In genomic region chr14:32606297-32606696, GRCh38 we compare ENCODE assay signal across 29 cellular contexts.
DNase-seq lines count a peak whose midpoint lies in the region; ATAC-seq and TF ChIP-seq lines count a peak whose summit lies in the region.
"Had no signal": no experiment of that assay in that cellular context is flagged by ENCODE, and none has a peak within 500 bp of the region (broad histone marks: within the 10 kb centered on the region; RNA-seq: fewer than 3 reads in every experiment).

No MANE protein-coding gene starts in this region.

- ATAC-seq in HG02870 (IDR thresholded peaks at IDR 0.05; ENCODE audit: unreplicated experiment) (peak; percentile 63), mucosa of descending colon (peak; percentile 66), GM23338 (no peak)
- ATAC-seq: HepG2; left lung; naive thymus-derived CD4-positive, alpha-beta T cell had no signal

- H3K36me3 Mint-ChIP-seq in GM23338 (ENCODE audit: low read depth), result no peaks in the 10 kb centered on the region
- H3K36me3 Mint-ChIP-seq: activated CD4-positive, alpha-beta memory T cell treated with anti-CD3 and anti-CD28 coated beads for 36 hours; activated naive CD8-positive, alpha-beta T cell treated with anti-CD3 and anti-CD28 coated beads, Interleukin-2, amount 10 ng/mL, durations not matched to agents 7 days and 5 days; CD4-positive, alpha-beta memory T cell; type B pancreatic cell had no signal

- H3K36me3 ChIP-seq in mucosa of descending colon (ENCODE audit: low read depth), result no peaks in the 10 kb centered on the region
- H3K36me3 ChIP-seq in GM23338 (ENCODE audit: insufficient read depth), result no peaks in the 10 kb centered on the region
- H3K36me3 ChIP-seq: left lung had no signal

- H3K9me3 Mint-ChIP-seq in GM23338, result no peaks in the 10 kb centered on the region; the same call in 2 of the 3 replicates
- H3K9me3 Mint-ChIP-seq: activated CD4-positive, alpha-beta memory T cell treated with anti-CD3 and anti-CD28 coated beads for 36 hours; activated naive CD8-positive, alpha-beta T cell treated with anti-CD3 and anti-CD28 coated beads, Interleukin-2, amount 10 ng/mL, durations not matched to agents 7 days and 5 days; CD4-positive, alpha-beta memory T cell; naive thymus-derived CD4-positive, alpha-beta T cell; type B pancreatic cell had no signal

- no peaks in the 10 kb centered on the region for H3K79me2 ChIP-seq in GM23338 (replicated peaks; ENCODE audit: insufficient read depth)

- no peak overlapping the region for H3K4me3 Mint-ChIP-seq in GM23338
- H3K4me3 Mint-ChIP-seq: activated CD4-positive, alpha-beta memory T cell treated with anti-CD3 and anti-CD28 coated beads for 36 hours; activated naive CD8-positive, alpha-beta T cell treated with anti-CD3 and anti-CD28 coated beads, Interleukin-2, amount 10 ng/mL, durations not matched to agents 7 days and 5 days; CD4-positive, alpha-beta memory T cell; naive thymus-derived CD4-positive, alpha-beta T cell; type B pancreatic cell had no signal

- H3F3A ChIP-seq in GM23338 (replicated peaks; ENCODE audit: low read depth), result no peaks in the 10 kb centered on the region

- H3K27ac Mint-ChIP-seq in GM23338, result no peak overlapping the region
- H3K27ac Mint-ChIP-seq: activated CD4-positive, alpha-beta memory T cell treated with anti-CD3 and anti-CD28 coated beads for 36 hours; activated naive CD8-positive, alpha-beta T cell treated with anti-CD3 and anti-CD28 coated beads, Interleukin-2, amount 10 ng/mL, durations not matched to agents 7 days and 5 days; CD4-positive, alpha-beta memory T cell; naive thymus-derived CD4-positive, alpha-beta T cell; type B pancreatic cell had no signal

- no peaks in the 10 kb centered on the region for H3K27me3 ChIP-seq in GM23338 (ENCODE audit: insufficient read depth)
- H3K27me3 ChIP-seq: left lung had no signal

- H3K4me2 ChIP-seq in GM23338, result no peak overlapping the region

- no peaks in the 10 kb centered on the region for H3K9me2 ChIP-seq in GM23338 (ENCODE audit: insufficient read depth)

- TF ChIP-seq CTCF in mucosa of descending colon (IDR thresholded peaks at IDR 0.05) (no peak), GM23338 (conservative IDR thresholded peaks at IDR 0.05; ENCODE audit: low read depth in 2 of 2) (no peak)

- peaks cover 3% of the 10 kb centered on the region for H3K27me3 Mint-ChIP-seq in GM23338 (ENCODE audit: insufficient read depth, low read depth, poor library complexity)
- H3K27me3 Mint-ChIP-seq: activated CD4-positive, alpha-beta memory T cell treated with anti-CD3 and anti-CD28 coated beads for 36 hours; activated naive CD8-positive, alpha-beta T cell treated with anti-CD3 and anti-CD28 coated beads, Interleukin-2, amount 10 ng/mL, durations not matched to agents 7 days and 5 days; naive thymus-derived CD4-positive, alpha-beta T cell had no signal

- no peaks in the 10 kb centered on the region for H3K9me3 ChIP-seq in mucosa of descending colon
- H3K9me3 ChIP-seq: left lung, psoas muscle had no signal

- H3K27ac ChIP-seq in GM23338 (ENCODE audit: low read depth), result no peak overlapping the region
- H3K27ac ChIP-seq: 22Rv1, GM23248, left lung had no signal

- H3K4me3 ChIP-seq in mucosa of descending colon (no peak overlapping the region), GM23338 (no peak overlapping the region)
- H3K4me3 ChIP-seq: GM23248, left lung, psoas muscle had no signal

- H3K4me1 ChIP-seq in mucosa of descending colon (ENCODE audit: low read depth) (no peaks in the 10 kb centered on the region), GM23338 (ENCODE audit: insufficient read depth) (peaks cover 4% of the 10 kb centered on the region; the same call in 1 of the 2 replicates)
- H3K4me1 ChIP-seq: left lung had no signal

- H2AFZ ChIP-seq in GM23338, result no peak overlapping the region
- H2AFZ ChIP-seq: GM23248 had no signal

- peak; percentile 13 for DNase-seq in DMS53 (lab: John Stamatoyannopoulos, UW)
- no peak for DNase-seq in DMS53 treated with DMSO at 0.1 percent for 48 hours (lab: John Stamatoyannopoulos, UW; ENCODE audit: unreplicated experiment)
- peak; percentile 42 for DNase-seq in amniotic epithelial cell (ENCODE audit: low read depth)
- DNase-seq in mucosa of descending colon, result no peak
- no peak for DNase-seq in GM23338 (ENCODE audit: low spot score)
- no peak for DNase-seq in AML-193 (lab: John Stamatoyannopoulos, UW)
- DNase-seq in activated gamma-delta T cell (lab: John Stamatoyannopoulos, UW), result no peak
- DNase-seq: activated CD4-positive, alpha-beta memory T cell treated with anti-CD3 and anti-CD28 coated beads for 36 hours; activated CD4-positive, CD25-positive, alpha-beta regulatory T cell; activated naive CD8-positive, alpha-beta T cell treated with anti-CD3 and anti-CD28 coated beads, Interleukin-2, amount 10 ng/mL, durations not matched to agents 7 days and 5 days; CD4-positive, alpha-beta memory T cell; cerebellar nuclear complex; erythroblast; GDM1; GM23248; left lung; naive thymus-derived CD4-positive, alpha-beta T cell; NCI-H1092 treated with DMSO at 0.1 percent for 48 hours; NCI-H1930; NCI-H774; nucleus accumbens; psoas muscle; SHP77; stimulated activated CD8-positive, alpha-beta memory T cell treated with anti-CD3 and anti-CD28 coated beads, Interleukin-4, amount 100 ng/mL, for 48 hours; T1000 had no signal

- intact Hi-C loops in mucosa of descending colon (cut with DNase I, micrococcal nuclease), result no loop called here

- H3K4me1 Mint-ChIP-seq in GM23338, result peaks cover 3% of the 10 kb centered on the region; the same call in 1 of the 3 replicates
- H3K4me1 Mint-ChIP-seq: activated naive CD8-positive, alpha-beta T cell treated with anti-CD3 and anti-CD28 coated beads, Interleukin-2, amount 10 ng/mL, durations not matched to agents 7 days and 5 days; CD4-positive, alpha-beta memory T cell; naive thymus-derived CD4-positive, alpha-beta T cell had no signal

- no peaks in the 10 kb centered on the region for H4K20me1 ChIP-seq in GM23338 (replicated peaks; ENCODE audit: insufficient read depth)

TF ChIP-seq in GM23338, 12 proteins besides CTCF, POLR2A, EP300 and RAD21 (continues in another document):
- TF ChIP-seq JUNB (IDR thresholded peaks at IDR 0.05; ENCODE audit: unreplicated experiment) (no peak), ZNF114 (CRISPR knock-in tag; IDR thresholded peaks at IDR 0.05) (no peak), STAT1 (IDR thresholded peaks at IDR 0.05; ENCODE audit: unreplicated experiment) (no peak), EZH2phosphoT487 (IDR thresholded peaks at IDR 0.05; ENCODE audit: unreplicated experiment) (no peak), ZNF331 (CRISPR knock-in tag; IDR thresholded peaks at IDR 0.05; ENCODE audit: low read depth) (no peak), ETS1 (IDR thresholded peaks at IDR 0.05) (no peak)

Comparison
In these comparisons a context has a peak if more than half of its experiments do, and no peak if none do; other contexts are left out.
1. DNase-seq: peak in DMS53 (single experiment) and amniotic epithelial cell (single experiment); none in DMS53 treated with DMSO at 0.1 percent for 48 hours (single experiment), mucosa of descending colon (0 of 3), GM23338 (single experiment), AML-193 (0 of 2) and activated gamma-delta T cell (single experiment).